ENCODE assay signal across 21 cellular contexts in the genomic region with DNA sequence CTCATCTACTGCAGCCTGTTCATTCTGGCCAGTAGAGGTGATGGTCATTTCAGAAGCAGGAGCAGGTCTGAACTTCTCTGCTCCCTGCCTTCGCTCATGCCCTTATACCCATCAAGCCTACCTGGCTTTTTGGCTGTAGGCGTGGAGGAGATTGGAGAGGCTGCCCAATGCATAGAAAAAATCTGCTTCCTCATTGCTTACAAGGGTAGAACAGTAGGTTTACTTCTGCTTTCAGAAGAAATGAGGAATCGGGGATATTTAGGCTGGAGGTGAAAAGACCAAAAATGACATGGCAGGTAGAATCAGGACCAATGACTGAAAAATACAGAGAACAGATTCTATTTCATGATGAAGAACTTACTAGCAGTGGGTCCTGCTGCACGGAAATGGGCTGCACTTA.
DNase-seq lines count a peak whose midpoint lies in the region; ATAC-seq, FAIRE-seq and TF ChIP-seq lines count a peak whose summit lies in the region.
"Had no signal": no experiment of that assay in that cellular context is flagged by ENCODE, and none has a peak within 500 bp of the region (broad histone marks: within the 10 kb centered on the region; RNA-seq: fewer than 3 reads in every experiment).

No MANE protein-coding gene starts in this region.

- no peaks in the 10 kb centered on the region for H3K79me2 ChIP-seq in keratinocyte (ENCODE audit: control insufficient read depth, insufficient read depth, low read length)

- BruUV-seq in MCF 10A (replicated peaks; lab: Mats Ljungman, UMichigan) = no TSS peak

- peaks cover 38% of the 10 kb centered on the region for H3K36me3 Mint-ChIP-seq in MCF 10A (ENCODE audit: insufficient read depth, unreplicated experiment)
- peaks cover 79% of the 10 kb centered on the region for H3K36me3 Mint-ChIP-seq in activated T-helper 17 cell treated with anti-CD3 and anti-CD28 coated beads, Interleukin-2, amount 50 U/mL, for 72 hours (ENCODE audit: low read depth)

- H3K4me3 ChIP-seq in breast epithelium (no peak overlapping the region), keratinocyte (ENCODE audit: control insufficient read depth in 2 of 3, extremely low read depth in 1 of 3, insufficient read depth in 2 of 3, low read depth in 1 of 3, low read length in 3 of 3) (no peak overlapping the region), upper lobe of right lung (no peak overlapping the region)
- H3K4me3 ChIP-seq: GM12878, ovary had no signal

- dilution Hi-C loops in keratinocyte (cut with MboI; ENCODE audit: extremely low pct_ligation_motif_present, low sequenced_read_pairs) = no loop called here

- POLR2A ChIA-PET in MCF 10A (lab: Yijun Ruan, JAX) = interaction anchor here (0.6 to 2.1 kb wide), 10 partner anchors 16 to 884 kb away, joined by 3 to 14 read pairs (median 4); no protein-coding TSS in a partner anchor

- H3K9me3 Mint-ChIP-seq in MCF 10A (ENCODE audit: unreplicated experiment) = no peaks in the 10 kb centered on the region
- H3K9me3 Mint-ChIP-seq in activated T-helper 17 cell treated with anti-CD3 and anti-CD28 coated beads, Interleukin-2, amount 50 U/mL, for 72 hours = no peaks in the 10 kb centered on the region
- H3K9me3 Mint-ChIP-seq: activated CD4-positive, alpha-beta T cell treated with anti-CD3 and anti-CD28 coated beads, Interleukin-2, amount 10 ng/mL, durations not matched to agents 7 days and 5 days; H9; T-helper 1 cell treated with Interleukin-12 subunit alpha and Interleukin-12 subunit beta and Interleukin-4 antibody, amounts not matched to agents 30 μg/mL and 1 μg/mL, for 36 hours had no signal

- H3K9me1 ChIP-seq in keratinocyte (ENCODE audit: control insufficient read depth, extremely low read depth, insufficient read depth, low read length) = no peaks in the 10 kb centered on the region

- TF ChIP-seq CTCF in MCF 10A (IDR thresholded peaks at IDR 0.05; ENCODE audit: unreplicated experiment) (no peak), breast epithelium (IDR thresholded peaks at IDR 0.05) (no peak), keratinocyte (optimal IDR thresholded peaks at IDR 0.05 in 1 of 3, IDR thresholded peaks at IDR 0.05 in 1 of 3, conservative IDR thresholded peaks at IDR 0.05 in 1 of 3; ENCODE audit: extremely low read depth in 1 of 3, insufficient read depth in 2 of 3, low read length in 3 of 3) (no peak), upper lobe of right lung (IDR thresholded peaks at IDR 0.05) (no peak)

- no peak for ATAC-seq in activated T-helper 17 cell treated with anti-CD3 and anti-CD28 coated beads, Interleukin-2, amount 50 U/mL, for 72 hours (replicated peaks)
- ATAC-seq in upper lobe of right lung (peak; percentile 64), HG02852 (IDR thresholded peaks at IDR 0.05; ENCODE audit: unreplicated experiment) (no peak)

- H3K27me3 Mint-ChIP-seq in MCF 10A (ENCODE audit: insufficient read depth, unreplicated experiment) = no peaks in the 10 kb centered on the region
- H3K27me3 Mint-ChIP-seq in activated T-helper 17 cell treated with anti-CD3 and anti-CD28 coated beads, Interleukin-2, amount 50 U/mL, for 72 hours = no peaks in the 10 kb centered on the region
- H3K27me3 Mint-ChIP-seq: activated CD4-positive, alpha-beta T cell treated with anti-CD3 and anti-CD28 coated beads, Interleukin-2, amount 10 ng/mL, durations not matched to agents 7 days and 5 days; activated naive CD8-positive, alpha-beta T cell had no signal

- peak overlapping the region; percentile 37 for H3K4me2 ChIP-seq in keratinocyte (ENCODE audit: control insufficient read depth, extremely low read depth, insufficient read depth, low read depth, low read length)

- no peak overlapping the region for H3K4me3 Mint-ChIP-seq in MCF 10A (ENCODE audit: unreplicated experiment)
- no peak overlapping the region for H3K4me3 Mint-ChIP-seq in activated T-helper 17 cell treated with anti-CD3 and anti-CD28 coated beads, Interleukin-2, amount 50 U/mL, for 72 hours
- H3K4me3 Mint-ChIP-seq: activated CD4-positive, alpha-beta T cell treated with anti-CD3 and anti-CD28 coated beads, Interleukin-2, amount 10 ng/mL, durations not matched to agents 7 days and 5 days; activated naive CD8-positive, alpha-beta T cell; H9; T-helper 1 cell treated with Interleukin-12 subunit alpha and Interleukin-12 subunit beta and Interleukin-4 antibody, amounts not matched to agents 30 μg/mL and 1 μg/mL, for 36 hours had no signal

- H3K27ac ChIP-seq in breast epithelium (no peak overlapping the region), keratinocyte (ENCODE audit: control insufficient read depth, insufficient read depth, low read length) (peak overlapping the region; percentile 60), upper lobe of right lung (no peak overlapping the region)
- H3K27ac ChIP-seq: ovary had no signal

- FAIRE-seq in keratinocyte (lab: Jason Lieb, UNC) (no peak), GM19239 (lab: Jason Lieb, UNC) (no peak)
- FAIRE-seq: GM12878, HepG2, urothelium cell line had no signal

- no peak for TF ChIP-seq POLR2A in breast epithelium (IDR thresholded peaks at IDR 0.05)

- peak overlapping the region; percentile 17 for H3K27ac Mint-ChIP-seq in MCF 10A (ENCODE audit: low read depth, unreplicated experiment)
- peak overlapping the region; percentile 84 for H3K27ac Mint-ChIP-seq in activated T-helper 17 cell treated with anti-CD3 and anti-CD28 coated beads, Interleukin-2, amount 50 U/mL, for 72 hours
- H3K27ac Mint-ChIP-seq: activated CD4-positive, alpha-beta T cell treated with anti-CD3 and anti-CD28 coated beads, Interleukin-2, amount 10 ng/mL, durations not matched to agents 7 days and 5 days; activated naive CD8-positive, alpha-beta T cell; T-helper 1 cell treated with Interleukin-12 subunit alpha and Interleukin-12 subunit beta and Interleukin-4 antibody, amounts not matched to agents 30 μg/mL and 1 μg/mL, for 36 hours had no signal

- DNase-seq in MCF 10A (ENCODE audit: unreplicated experiment) (no peak), breast epithelium (ENCODE audit: low spot score in 2 of 2) (no peak), keratinocyte (ENCODE audit: low read depth, low spot score) (no peak), upper lobe of right lung (no peak), GM19239 (ENCODE audit: insufficient read length, low spot score) (no peak), T-helper 9 cell (no peak)
- DNase-seq: activated CD4-positive, alpha-beta T cell treated with anti-CD3 and anti-CD28 coated beads, Interleukin-2, amount 10 ng/mL, durations not matched to agents 7 days and 5 days; central memory CD4-positive, alpha-beta T cell; H9; NCI-H1048; NCI-H526 treated with DMSO at 0.1 percent for 48 hours; ovary; RPMI8226; stimulated activated naive CD4-positive, alpha-beta T cell had no signal

- H2AFZ ChIP-seq in keratinocyte (ENCODE audit: control insufficient read depth, low read length) = no peak overlapping the region

- no peaks in the 10 kb centered on the region for H4K20me1 ChIP-seq in keratinocyte (ENCODE audit: control insufficient read depth, extremely low read depth, insufficient read depth, low read length)

- CTCF ChIA-PET in MCF 10A (lab: Yijun Ruan, JAX) = interaction anchor here (0.6 to 5.4 kb wide), 8 partner anchors 9 to 325 kb away, joined by 3 to 59 read pairs (median 6); no protein-coding TSS in a partner anchor

- H3K4me1 ChIP-seq in breast epithelium = no peaks in the 10 kb centered on the region
- H3K4me1 ChIP-seq in keratinocyte (ENCODE audit: control insufficient read depth, extremely low read depth, insufficient read depth, low read length) = peaks cover 33% of the 10 kb centered on the region
- H3K4me1 ChIP-seq in upper lobe of right lung = peaks cover 14% of the 10 kb centered on the region

- H3K27me3 ChIP-seq in breast epithelium (no peaks in the 10 kb centered on the region), keratinocyte (ENCODE audit: control insufficient read depth, extremely low read depth, insufficient read depth, low read length) (no peaks in the 10 kb centered on the region), upper lobe of right lung (no peaks in the 10 kb centered on the region)
- H3K27me3 ChIP-seq: ovary had no signal

- H3K9me3 ChIP-seq in breast epithelium (no peaks in the 10 kb centered on the region), keratinocyte (ENCODE audit: control insufficient read depth, low read depth, low read length) (no peaks in the 10 kb centered on the region), upper lobe of right lung (no peaks in the 10 kb centered on the region)
- H3K9me3 ChIP-seq: ovary had no signal

- peaks cover 16% of the 10 kb centered on the region for H3K4me1 Mint-ChIP-seq in MCF 10A (ENCODE audit: insufficient read depth, unreplicated experiment)
- H3K4me1 Mint-ChIP-seq in activated T-helper 17 cell treated with anti-CD3 and anti-CD28 coated beads, Interleukin-2, amount 50 U/mL, for 72 hours = peaks cover 4% of the 10 kb centered on the region

- intact Hi-C loops in MCF 10A (cut with micrococcal nuclease) = loop anchor here (1.0 to 5.0 kb wide), 2 partner anchors 76 to 209 kb away; a partner anchor contains a TSS
- intact Hi-C loops in breast epithelium (cut with DNase I; ENCODE audit: low total_unique reads) = no loop called here
- intact Hi-C loops in upper lobe of right lung (cut with DNase I) = no loop called here

- no peak overlapping the region for H3K9ac ChIP-seq in keratinocyte (ENCODE audit: control insufficient read depth, extremely low read depth, insufficient read depth, low read length)

- H3K36me3 ChIP-seq in breast epithelium (no peaks in the 10 kb centered on the region), keratinocyte (ENCODE audit: control insufficient read depth in 2 of 2, extremely low read depth in 1 of 2, insufficient read depth in 2 of 2, low read length in 2 of 2) (peaks cover 2 to 8% of the 10 kb centered on the region in 2 experiments), upper lobe of right lung (peaks cover 62% of the 10 kb centered on the region)
- H3K36me3 ChIP-seq: ovary had no signal
